16 cellular contexts compared by ENCODE assay signal in the genomic region with DNA sequence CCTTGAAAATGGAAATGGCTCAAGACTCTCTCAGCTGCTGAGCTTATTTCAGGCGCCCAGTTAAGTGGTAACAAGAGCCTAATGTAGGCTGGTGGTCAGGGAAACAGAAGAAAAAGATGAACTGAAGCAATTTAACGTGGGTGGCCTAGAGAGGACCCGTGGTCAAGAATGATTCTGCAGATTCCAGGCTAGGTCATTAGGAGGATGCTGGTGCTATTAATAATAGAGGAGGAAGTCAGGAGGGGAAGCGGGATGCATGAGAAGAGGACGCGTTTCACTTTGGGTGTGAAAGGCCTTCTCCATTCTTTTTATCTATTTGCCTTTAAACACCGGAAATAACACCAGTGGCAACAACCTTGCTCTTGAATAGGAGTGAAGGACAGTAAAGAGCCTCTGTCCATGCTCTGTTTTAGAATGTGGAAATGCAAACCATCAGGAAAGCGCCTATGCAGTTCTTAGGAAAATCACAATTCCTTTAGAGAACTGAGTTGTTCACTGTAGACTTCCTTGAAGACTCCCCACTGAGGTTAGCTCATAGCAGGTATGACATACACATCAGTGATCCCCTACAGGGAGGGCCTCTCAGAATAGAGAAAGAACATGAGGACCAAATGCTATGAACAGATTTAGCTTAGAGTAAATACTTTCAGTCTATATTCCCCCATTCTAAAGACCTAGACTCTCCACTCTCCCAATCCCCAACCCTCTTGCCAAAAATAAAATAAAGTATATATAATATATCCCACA. TPM values are rescaled to one million over a fixed set of nuclear protein-coding genes. Genes with fewer than 3 reads are reported as not detected.
A peak's percentile ranks its signal among the peaks of the same experiment; 100 is the strongest.
DNase-seq lines count a peak whose midpoint lies in the region; ATAC-seq and TF ChIP-seq lines count a peak whose summit lies in the region.
"Had no signal": no experiment of that assay in that cellular context is flagged by ENCODE, and none has a peak within 500 bp of the region (broad histone marks: within the 10 kb centered on the region; RNA-seq: fewer than 3 reads in every experiment).

No MANE protein-coding gene starts in this region.

- no peak overlapping the region for H2AFZ ChIP-seq in OCI-LY7 (ENCODE audit: low read length)

- H3K4me3 Mint-ChIP-seq in activated B cell treated with CpG ODN at 0.5 μM for 24 hours: peak overlapping the region; percentile 44
- H3K4me3 Mint-ChIP-seq in memory B cell: no peak overlapping the region
- no peak overlapping the region for H3K4me3 Mint-ChIP-seq in T-helper 2 cell treated with Interferon-gamma antibody and Interleukin-4, amounts not matched to agents 5 μg/mL and 100 μg/mL, for 36 hours
- H3K4me3 Mint-ChIP-seq: activated naive CD8-positive, alpha-beta T cell treated with anti-CD3 and anti-CD28 coated beads, Interleukin-2, amount 50 U/mL, for 24 hours had no signal

- no peak overlapping the region for H3K4me2 ChIP-seq in OCI-LY7 (ENCODE audit: low read length)

- intact Hi-C loops in activated B cell treated with CpG ODN at 0.5 μM for 24 hours (cut with micrococcal nuclease): loop anchor here (1.0 kb wide), 1 partner anchor 26 kb away; no protein-coding TSS in a partner anchor
- intact Hi-C loops in OCI-LY7 (cut with micrococcal nuclease; ENCODE audit: unreplicated experiment): no loop called here

- peaks cover 18% of the 10 kb centered on the region for H3K4me1 ChIP-seq in OCI-LY7 (ENCODE audit: insufficient read depth, low read length, poor library complexity, severe bottlenecking)

- POLR2A ChIA-PET in activated B cell treated with CpG ODN at 0.5 μM for 24 hours (lab: Charles Lee) (interaction anchor here (0.5 to 1.0 kb wide), 3 partner anchors 9 to 159 kb away, joined by 3 to 4 read pairs (median 3); a partner anchor contains a TSS), OCI-LY7 (lab: Charles Lee) (interaction anchor here (0.7 to 1.2 kb wide), 2 partner anchors 11 to 12 kb away, joined by 3 to 4 read pairs; no protein-coding TSS in a partner anchor)

- H3K27ac ChIP-seq in OCI-LY7 (ENCODE audit: low read depth, low read length, poor library complexity, severe bottlenecking): no peak overlapping the region
- H3K27ac ChIP-seq: RWPE1, suprapubic skin, VCaP had no signal

- no peak overlapping the region for H3K4me3 ChIP-seq in GM12865 (ENCODE audit: low read depth, low read length)
- no peak overlapping the region for H3K4me3 ChIP-seq in OCI-LY7 (ENCODE audit: low read depth, low read length, poor library complexity, severe bottlenecking)
- H3K4me3 ChIP-seq: suprapubic skin had no signal

- no peak for TF ChIP-seq CTCF in GM12865 (IDR thresholded peaks at IDR 0.05; ENCODE audit: insufficient read depth, low read depth, low read length, missing control alignments)
- TF ChIP-seq CTCF in activated B cell treated with CpG ODN at 0.5 μM for 24 hours (IDR thresholded peaks at IDR 0.05): no peak
- TF ChIP-seq CTCF in OCI-LY7 (conservative IDR thresholded peaks at IDR 0.05; ENCODE audit: low read length): no peak

- ATAC-seq in HG02759 (IDR thresholded peaks at IDR 0.05; ENCODE audit: unreplicated experiment) (peak; percentile 37), activated B cell treated with CpG ODN at 0.5 μM for 24 hours (ENCODE audit: low read depth) (peak; percentile 40), memory B cell (ENCODE audit: low read depth) (peak; percentile 13)
- ATAC-seq: activated naive CD8-positive, alpha-beta T cell treated with anti-CD3 and anti-CD28 coated beads, Interleukin-2, amount 50 U/mL, for 24 hours; naive thymus-derived CD8-positive, alpha-beta T cell had no signal

- H3K4me1 Mint-ChIP-seq in activated B cell treated with CpG ODN at 0.5 μM for 24 hours: peaks cover 43% of the 10 kb centered on the region
- peaks cover 37% of the 10 kb centered on the region for H3K4me1 Mint-ChIP-seq in memory B cell
- H3K4me1 Mint-ChIP-seq in T-helper 2 cell treated with Interferon-gamma antibody and Interleukin-4, amounts not matched to agents 5 μg/mL and 100 μg/mL, for 36 hours (ENCODE audit: low read depth): no peaks in the 10 kb centered on the region

- DNase-seq in GM12865 (ENCODE audit: low read depth) (peak; percentile 39), activated B cell treated with CpG ODN at 0.5 μM for 24 hours (no peak), memory B cell (ENCODE audit: low spot score in 2 of 2) (no peak), NCI-H1417 treated with DMSO at 0.1 percent for 48 hours (lab: John Stamatoyannopoulos, UW) (no peak), OCI-LY7 (ENCODE audit: low spot score) (no peak), COR-L47 (lab: John Stamatoyannopoulos, UW) (no peak)
- DNase-seq in T-helper 2 cell treated with Interferon-gamma antibody and Interleukin-4, amounts not matched to agents 5 μg/mL and 100 μg/mL, for 36 hours (ENCODE audit: low spot score): no peak
- DNase-seq: activated naive CD8-positive, alpha-beta T cell treated with anti-CD3 and anti-CD28 coated beads, Interleukin-2, amount 50 U/mL, for 24 hours; naive thymus-derived CD8-positive, alpha-beta T cell; NCI-H1092 had no signal

- H3K27me3 Mint-ChIP-seq in activated B cell treated with CpG ODN at 0.5 μM for 24 hours: no peaks in the 10 kb centered on the region
- no peaks in the 10 kb centered on the region for H3K27me3 Mint-ChIP-seq in memory B cell
- no peaks in the 10 kb centered on the region for H3K27me3 Mint-ChIP-seq in T-helper 2 cell treated with Interferon-gamma antibody and Interleukin-4, amounts not matched to agents 5 μg/mL and 100 μg/mL, for 36 hours (ENCODE audit: low read depth)
- H3K27me3 Mint-ChIP-seq: activated naive CD8-positive, alpha-beta T cell treated with anti-CD3 and anti-CD28 coated beads, Interleukin-2, amount 50 U/mL, for 24 hours; naive thymus-derived CD8-positive, alpha-beta T cell had no signal

- H3K9me2 ChIP-seq in OCI-LY7 (ENCODE audit: insufficient read depth, low read length): no peaks in the 10 kb centered on the region

- H3K9me3 Mint-ChIP-seq in activated B cell treated with CpG ODN at 0.5 μM for 24 hours: no peaks in the 10 kb centered on the region
- no peaks in the 10 kb centered on the region for H3K9me3 Mint-ChIP-seq in memory B cell
- H3K9me3 Mint-ChIP-seq in T-helper 2 cell treated with Interferon-gamma antibody and Interleukin-4, amounts not matched to agents 5 μg/mL and 100 μg/mL, for 36 hours: no peaks in the 10 kb centered on the region
- H3K9me3 Mint-ChIP-seq: activated naive CD8-positive, alpha-beta T cell treated with anti-CD3 and anti-CD28 coated beads, Interleukin-2, amount 50 U/mL, for 24 hours; naive thymus-derived CD8-positive, alpha-beta T cell had no signal

- CTCF ChIA-PET in activated B cell treated with CpG ODN at 0.5 μM for 24 hours (lab: Charles Lee) (interaction anchor here (0.5 to 1.8 kb wide), 3 partner anchors 25 to 432 kb away, joined by 3 to 17 read pairs (median 4); no protein-coding TSS in a partner anchor), OCI-LY7 (lab: Charles Lee; ENCODE audit: unreplicated experiment) (no interaction called here)

- H3K9me3 ChIP-seq in OCI-LY7 (ENCODE audit: low read length): no peaks in the 10 kb centered on the region
- H3K9me3 ChIP-seq: suprapubic skin had no signal

- no TSS peak for BruUV-seq in OCI-LY7 (replicated peaks; lab: Mats Ljungman, UMichigan)

- H4K20me1 ChIP-seq in OCI-LY7 (ENCODE audit: insufficient read depth, low read length): no peaks in the 10 kb centered on the region

- H3K79me2 ChIP-seq in OCI-LY7 (ENCODE audit: insufficient read depth, low read depth, low read length): no peaks in the 10 kb centered on the region

- H3K36me3 Mint-ChIP-seq in activated B cell treated with CpG ODN at 0.5 μM for 24 hours (ENCODE audit: low read depth) (peaks cover 26% of the 10 kb centered on the region), memory B cell (peaks cover 19% of the 10 kb centered on the region)
- H3K36me3 Mint-ChIP-seq in T-helper 2 cell treated with Interferon-gamma antibody and Interleukin-4, amounts not matched to agents 5 μg/mL and 100 μg/mL, for 36 hours (ENCODE audit: low read depth): no peaks in the 10 kb centered on the region

- H3K36me3 ChIP-seq in OCI-LY7 (ENCODE audit: insufficient read depth, low read length): no peaks in the 10 kb centered on the region

- H3K27ac Mint-ChIP-seq in activated B cell treated with CpG ODN at 0.5 μM for 24 hours (peak overlapping the region; percentile 82), memory B cell (peak overlapping the region; percentile 3)
- H3K27ac Mint-ChIP-seq in T-helper 2 cell treated with Interferon-gamma antibody and Interleukin-4, amounts not matched to agents 5 μg/mL and 100 μg/mL, for 36 hours: no peak overlapping the region
- H3K27ac Mint-ChIP-seq: activated naive CD8-positive, alpha-beta T cell treated with anti-CD3 and anti-CD28 coated beads, Interleukin-2, amount 50 U/mL, for 24 hours had no signal

RNA-seq across cellular contexts. Expression of a gene that starts 8.6 kb away (rescaled TPM):
- total RNA-seq in activated B cell treated with CpG ODN at 0.5 μM for 24 hours (32.8 and 35.3 TPM in 2 replicates), OCI-LY7 (2022) (19.0 and 19.4 TPM in 2 replicates)
- total RNA-seq in OCI-LY7 (2014; rRNA removed; shearing (Covaris generic)): 8.9 and 11.7 TPM in 2 replicates

RNA-seq across cellular contexts. Expression of a gene that starts 35.9 kb away (rescaled TPM):
- total RNA-seq in activated B cell treated with CpG ODN at 0.5 μM for 24 hours (not detected in 2 replicates), OCI-LY7 (2022) (not detected in 2 replicates)
- total RNA-seq in OCI-LY7 (2014; rRNA removed; shearing (Covaris generic)): not detected in 2 replicates
- total RNA-seq: chondrocyte; naive thymus-derived CD8-positive, alpha-beta T cell; NCI-H460 had no signal

RNA-seq across cellular contexts. Expression of a gene that starts 58.8 kb away (rescaled TPM):
- total RNA-seq in activated B cell treated with CpG ODN at 0.5 μM for 24 hours (4.9 and 5.7 TPM in 2 replicates), OCI-LY7 (2022) (0.37 and 0.72 TPM in 2 replicates)
- total RNA-seq in OCI-LY7 (2014; rRNA removed; shearing (Covaris generic)): 0.26 and 0.57 TPM in 2 replicates
